9 cellular contexts compared by ENCODE assay signal in genomic region chr5:14268236-14268701, GRCh38.
A peak's percentile ranks its signal among the peaks of the same experiment; 100 is the strongest.
DNase-seq lines count a peak whose midpoint lies in the region; ATAC-seq and FAIRE-seq lines count a peak whose summit lies in the region.
"Had no signal": no experiment of that assay in that cellular context is flagged by ENCODE, and none has a peak within 500 bp of the region (broad histone marks: within the 10 kb centered on the region; RNA-seq: fewer than 3 reads in every experiment).

No MANE protein-coding gene starts in this region.

- H3K27ac Mint-ChIP-seq in activated naive CD8-positive, alpha-beta T cell treated with anti-CD3 and anti-CD28 coated beads, Interleukin-2, amount 50 U/mL, for 24 hours, result no peak overlapping the region
- H3K27ac Mint-ChIP-seq in activated naive CD8-positive, alpha-beta T cell treated with anti-CD3 and anti-CD28 coated beads for 36 hours, result no peak overlapping the region

- ATAC-seq in activated naive CD8-positive, alpha-beta T cell treated with anti-CD3 and anti-CD28 coated beads, Interleukin-2, amount 50 U/mL, for 24 hours, result peak; percentile 22

- no CpG with 5 or more reads among the region's 5 CpGs for WGBS in iPS DF 6.9 (ENCODE audit: insufficient coverage, insufficient read length)

- H3K27me3 Mint-ChIP-seq in activated naive CD8-positive, alpha-beta T cell treated with anti-CD3 and anti-CD28 coated beads, Interleukin-2, amount 50 U/mL, for 24 hours, result peaks cover 15% of the 10 kb centered on the region
- H3K27me3 Mint-ChIP-seq in activated naive CD8-positive, alpha-beta T cell treated with anti-CD3 and anti-CD28 coated beads for 36 hours, result peaks cover 51% of the 10 kb centered on the region

- H3K4me1 Mint-ChIP-seq in activated naive CD8-positive, alpha-beta T cell treated with anti-CD3 and anti-CD28 coated beads, Interleukin-2, amount 50 U/mL, for 24 hours, result peaks cover 11% of the 10 kb centered on the region
- peaks cover 9% of the 10 kb centered on the region for H3K4me1 Mint-ChIP-seq in activated naive CD8-positive, alpha-beta T cell treated with anti-CD3 and anti-CD28 coated beads for 36 hours

- H3K27me3 ChIP-seq in iPS DF 6.9 (ENCODE audit: control insufficient read depth, insufficient read depth, low read length), result no peaks in the 10 kb centered on the region

- DNase-seq in activated naive CD8-positive, alpha-beta T cell treated with anti-CD3 and anti-CD28 coated beads, Interleukin-2, amount 50 U/mL, for 24 hours, result no peak
- no peak for DNase-seq in activated naive CD8-positive, alpha-beta T cell treated with anti-CD3 and anti-CD28 coated beads for 36 hours
- DNase-seq in amniotic stem cell (lab: John Stamatoyannopoulos, UW) (peak; percentile 54), iPS DF 6.9 (ENCODE audit: low read depth, low spot score) (no peak), urothelium cell line (ENCODE audit: low spot score) (peak; percentile 78), midbrain (lab: John Stamatoyannopoulos, UW) (no peak), iPS-NIHi7 (ENCODE audit: extremely low spot score) (no peak), ureter (ENCODE audit: low spot score) (no peak)
- DNase-seq: NCI-H2227 treated with DMSO at 0.1 percent for 48 hours had no signal

- H3K9me3 ChIP-seq in iPS DF 6.9 (ENCODE audit: control insufficient read depth, insufficient read depth, low read length), result no peaks in the 10 kb centered on the region

- no peaks in the 10 kb centered on the region for H3K9me3 Mint-ChIP-seq in activated naive CD8-positive, alpha-beta T cell treated with anti-CD3 and anti-CD28 coated beads, Interleukin-2, amount 50 U/mL, for 24 hours
- H3K9me3 Mint-ChIP-seq in activated naive CD8-positive, alpha-beta T cell treated with anti-CD3 and anti-CD28 coated beads for 36 hours, result no peaks in the 10 kb centered on the region

- H3K36me3 Mint-ChIP-seq in activated naive CD8-positive, alpha-beta T cell treated with anti-CD3 and anti-CD28 coated beads, Interleukin-2, amount 50 U/mL, for 24 hours (ENCODE audit: low read depth), result no peaks in the 10 kb centered on the region
- peaks cover 2% of the 10 kb centered on the region for H3K36me3 Mint-ChIP-seq in activated naive CD8-positive, alpha-beta T cell treated with anti-CD3 and anti-CD28 coated beads for 36 hours

- no peaks in the 10 kb centered on the region for H3K36me3 ChIP-seq in iPS DF 6.9 (ENCODE audit: control insufficient read depth, insufficient read depth, low read length)

- H3K27ac ChIP-seq in iPS DF 6.9 (ENCODE audit: low read length), result peak overlapping the region; percentile 22

- FAIRE-seq in urothelium cell line (lab: Jason Lieb, UNC), result peak; percentile 86

- no peak overlapping the region for H3K4me3 ChIP-seq in iPS DF 6.9 (ENCODE audit: low read length)

- H3K4me3 Mint-ChIP-seq in activated naive CD8-positive, alpha-beta T cell treated with anti-CD3 and anti-CD28 coated beads, Interleukin-2, amount 50 U/mL, for 24 hours, result no peak overlapping the region
- no peak overlapping the region for H3K4me3 Mint-ChIP-seq in activated naive CD8-positive, alpha-beta T cell treated with anti-CD3 and anti-CD28 coated beads for 36 hours

- H3K4me1 ChIP-seq in iPS DF 6.9 (ENCODE audit: control insufficient read depth, insufficient read depth, low read length), result peaks cover 15% of the 10 kb centered on the region

Comparison
In these comparisons a context has a peak if more than half of its experiments do, and no peak if none do; other contexts are left out.
1. DNase-seq: peak in amniotic stem cell (single experiment) and urothelium cell line (single experiment); none in activated naive CD8-positive, alpha-beta T cell treated with anti-CD3 and anti-CD28 coated beads, Interleukin-2, amount 50 U/mL, for 24 hours (single experiment), activated naive CD8-positive, alpha-beta T cell treated with anti-CD3 and anti-CD28 coated beads for 36 hours (single experiment), iPS DF 6.9 (single experiment), midbrain (single experiment), iPS-NIHi7 (single experiment) and ureter (single experiment).